Comparison of ENCODE assay signal across 9 cellular contexts in genomic region chr2:165877565-165878550, GRCh38.
A peak's percentile ranks its signal among the peaks of the same experiment; 100 is the strongest.
DNase-seq lines count a peak whose midpoint lies in the region; ATAC-seq and TF ChIP-seq lines count a peak whose summit lies in the region.
"Had no signal": no experiment of that assay in that cellular context is flagged by ENCODE, and none has a peak within 500 bp of the region (broad histone marks: within the 10 kb centered on the region; RNA-seq: fewer than 3 reads in every experiment).

No MANE protein-coding gene starts in this region.

- H3K27ac ChIP-seq in tibial artery (no peak overlapping the region), transverse colon (no peak overlapping the region)

- DNase-seq in AG10803 (ENCODE audit: low read depth) (peak; percentile 80), NCI-H524 (lab: John Stamatoyannopoulos, UW) (no peak), tibial artery (no peak), transverse colon (no peak), NCI-H226 (no peak)
- no peak for DNase-seq in activated T-helper 2 cell treated with anti-CD3 and anti-CD28 coated beads, Interferon-gamma antibody, Interleukin-2, Interleukin-4, amounts not matched to agents 10 μg/mL and 5 μg/mL and 100 μg/mL, durations not matched to agents 14 hours and 24 hours and 36 hours (ENCODE audit: low spot score)
- DNase-seq: head of caudate nucleus had no signal

- TF ChIP-seq EP300 in transverse colon (IDR thresholded peaks at IDR 0.05; ENCODE audit: low read depth): no peak

- no peak overlapping the region for H3K4me3 Mint-ChIP-seq in activated T-helper 2 cell treated with anti-CD3 and anti-CD28 coated beads, Interferon-gamma antibody, Interleukin-2, Interleukin-4, amounts not matched to agents 10 μg/mL and 5 μg/mL and 100 μg/mL, durations not matched to agents 14 hours and 24 hours and 36 hours (ENCODE audit: low read depth)

- 80 to 91% methylated on average over 6 of the region's 6 CpGs for WGBS in transverse colon (ENCODE audit: low coverage in 1 of 2), 2 donors

- ATAC-seq in GM19035 (IDR thresholded peaks at IDR 0.05; ENCODE audit: unreplicated experiment): peak; percentile 71
- peak; percentile 47 for ATAC-seq in HG03103 (IDR thresholded peaks at IDR 0.05; ENCODE audit: low read depth, unreplicated experiment)

- H3K9me3 ChIP-seq in tibial artery (no peaks in the 10 kb centered on the region), transverse colon (no peaks in the 10 kb centered on the region)

- peaks cover 24% of the 10 kb centered on the region for H3K4me1 Mint-ChIP-seq in activated T-helper 2 cell treated with anti-CD3 and anti-CD28 coated beads, Interferon-gamma antibody, Interleukin-2, Interleukin-4, amounts not matched to agents 10 μg/mL and 5 μg/mL and 100 μg/mL, durations not matched to agents 14 hours and 24 hours and 36 hours (ENCODE audit: low read depth)

- in situ Hi-C loops in transverse colon (cut with MboI; ENCODE audit: low pct_ligation_motif_present in 1 of 4, low pct_unique_long_range_greater_than_20kb in 1 of 4, low sequenced_read_pairs in 3 of 4): no loop called here

- H3K4me3 ChIP-seq in AG10803 (ENCODE audit: low read length) (no peak overlapping the region), tibial artery (no peak overlapping the region), transverse colon (no peak overlapping the region)

- H3K36me3 ChIP-seq in tibial artery: peaks cover 25 to 52% (median 51%) of the 10 kb centered on the region in 3 donors
- peaks cover 0 to 14% (median 2%) of the 10 kb centered on the region in 4 donors for H3K36me3 ChIP-seq in transverse colon

- H3K27ac Mint-ChIP-seq in activated T-helper 2 cell treated with anti-CD3 and anti-CD28 coated beads, Interferon-gamma antibody, Interleukin-2, Interleukin-4, amounts not matched to agents 10 μg/mL and 5 μg/mL and 100 μg/mL, durations not matched to agents 14 hours and 24 hours and 36 hours: peak overlapping the region; percentile 51

- H3K27me3 Mint-ChIP-seq in activated T-helper 2 cell treated with anti-CD3 and anti-CD28 coated beads, Interferon-gamma antibody, Interleukin-2, Interleukin-4, amounts not matched to agents 10 μg/mL and 5 μg/mL and 100 μg/mL, durations not matched to agents 14 hours and 24 hours and 36 hours (ENCODE audit: low read depth): no peaks in the 10 kb centered on the region

- no peaks in the 10 kb centered on the region for H3K4me1 ChIP-seq in tibial artery
- H3K4me1 ChIP-seq in transverse colon: no peaks in the 10 kb centered on the region

- TF ChIP-seq CTCF in AG10803 (conservative IDR thresholded peaks at IDR 0.05; ENCODE audit: low read length) (no peak), tibial artery (IDR thresholded peaks at IDR 0.05) (no peak), transverse colon (IDR thresholded peaks at IDR 0.05) (no peak)

- TF ChIP-seq POLR2A in transverse colon (IDR thresholded peaks at IDR 0.05): no peak

- no peaks in the 10 kb centered on the region for H3K27me3 ChIP-seq in tibial artery
- H3K27me3 ChIP-seq in transverse colon: no peaks in the 10 kb centered on the region

- H3K36me3 Mint-ChIP-seq in activated T-helper 2 cell treated with anti-CD3 and anti-CD28 coated beads, Interferon-gamma antibody, Interleukin-2, Interleukin-4, amounts not matched to agents 10 μg/mL and 5 μg/mL and 100 μg/mL, durations not matched to agents 14 hours and 24 hours and 36 hours (ENCODE audit: low read depth): peaks cover 27% of the 10 kb centered on the region

- intact Hi-C loops in activated T-helper 2 cell treated with anti-CD3 and anti-CD28 coated beads, Interferon-gamma antibody, Interleukin-2, Interleukin-4, amounts not matched to agents 10 μg/mL and 5 μg/mL and 100 μg/mL, durations not matched to agents 14 hours and 24 hours and 36 hours (cut with micrococcal nuclease): loop anchor here (5.0 to 10.0 kb wide), 3 partner anchors 74 to 183 kb away; partner anchors contain the start of gene TTC21B
- intact Hi-C loops in tibial artery (cut with DNase I; ENCODE audit: low total_unique reads): loop anchor here (1.0 to 10.0 kb wide), 2 partner anchors 16 to 473 kb away; no protein-coding TSS in a partner anchor
- intact Hi-C loops in transverse colon (cut with DNase I; ENCODE audit: low total_unique reads): no loop called here

- no peaks in the 10 kb centered on the region for H3K9me3 Mint-ChIP-seq in activated T-helper 2 cell treated with anti-CD3 and anti-CD28 coated beads, Interferon-gamma antibody, Interleukin-2, Interleukin-4, amounts not matched to agents 10 μg/mL and 5 μg/mL and 100 μg/mL, durations not matched to agents 14 hours and 24 hours and 36 hours
